In the genomic region with DNA sequence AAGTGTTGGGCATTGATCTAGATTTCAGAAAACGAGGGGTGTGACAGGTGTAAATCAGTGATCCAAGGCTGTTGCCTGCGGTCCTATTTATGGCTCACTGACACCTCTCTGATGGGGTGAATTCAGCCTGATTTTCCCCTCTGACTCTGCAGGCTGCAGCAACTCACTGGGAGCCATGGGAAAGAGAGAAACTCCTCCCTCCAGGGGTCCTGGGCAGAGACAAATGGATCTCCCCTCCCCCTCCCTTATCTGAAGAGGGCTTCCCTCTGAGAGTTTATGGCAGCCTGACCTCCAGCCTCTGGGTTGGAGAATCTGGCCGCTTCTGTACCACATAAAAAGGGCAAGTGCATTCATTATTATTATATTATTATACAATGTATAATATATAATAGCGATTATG, we compare ENCODE assay signal across 22 cellular contexts. TPM values are rescaled to one million over a fixed set of nuclear protein-coding genes. Genes with fewer than 3 reads are reported as not detected.
DNase-seq lines count a peak whose midpoint lies in the region; ATAC-seq, FAIRE-seq and TF ChIP-seq lines count a peak whose summit lies in the region.
"Had no signal": no experiment of that assay in that cellular context is flagged by ENCODE, and none has a peak within 500 bp of the region (broad histone marks: within the 10 kb centered on the region; RNA-seq: fewer than 3 reads in every experiment).

No MANE protein-coding gene starts in this region.

- TF ChIP-seq EP300 in neural cell (conservative IDR thresholded peaks at IDR 0.05; ENCODE audit: poor library complexity, severe bottlenecking) = no peak

- DNase-seq in ELF-1 (ENCODE audit: low read depth, low spot score) = peak; percentile 76
- no peak for DNase-seq in GM12892 (ENCODE audit: insufficient read length)
- no peak for DNase-seq in activated gamma-delta T cell treated with Interleukin-2 at 50 U/mL for 16 hours
- no peak for DNase-seq in ascending aorta (ENCODE audit: low spot score in 2 of 2)
- DNase-seq: NCI-H1092 treated with DMSO at 0.1 percent for 48 hours, NCI-H2029, NCI-H2171 treated with DMSO at 0.1 percent for 48 hours, NCI-H774, Right ventricle myocardium superior had no signal

- H4K20me1 ChIP-seq in neural cell (ENCODE audit: insufficient read depth) = no peaks in the 10 kb centered on the region

- TF ChIP-seq RAD21 in neural cell (conservative IDR thresholded peaks at IDR 0.05) = no peak

- peak overlapping the region; percentile 93 for H3K27ac ChIP-seq in HUES48 (ENCODE audit: low read depth, low read length)
- no peak overlapping the region for H3K27ac ChIP-seq in iPS-18a (ENCODE audit: low read length)
- peak overlapping the region; percentile 62 for H3K27ac ChIP-seq in neural cell (ENCODE audit: low read length)
- no peak overlapping the region for H3K27ac ChIP-seq in ascending aorta
- H3K27ac ChIP-seq: A549, C4-2B, HL-60, KMS-11 had no signal

- no peaks in the 10 kb centered on the region for H3K9me2 ChIP-seq in neural cell (ENCODE audit: insufficient read depth, low read length)

- H3K9ac ChIP-seq in HUES48 (ENCODE audit: low read depth, low read length) (no peak overlapping the region), iPS-18a (ENCODE audit: low read length) (peak overlapping the region; percentile 74), neural cell (ENCODE audit: low read length) (no peak overlapping the region)
- H3K9ac ChIP-seq: KMS-11 had no signal

- peaks cover 6% of the 10 kb centered on the region for H3K79me2 ChIP-seq in neural cell (replicated peaks; ENCODE audit: insufficient read depth, low read length)

- H3F3A ChIP-seq in neural cell (ENCODE audit: insufficient read depth, low read length, poor library complexity, severe bottlenecking) = peaks cover 13% of the 10 kb centered on the region

- H3K4me2 ChIP-seq in neural cell (ENCODE audit: low read length) = no peak overlapping the region
- H3K4me2 ChIP-seq: A549, KMS-11 had no signal

- no peak for FAIRE-seq in GM12892 (lab: Jason Lieb, UNC)
- FAIRE-seq: A549, GM19239 had no signal

- intact Hi-C loops in ascending aorta (cut with DNase I) = loop anchor here (10.0 kb wide), 3 partner anchors 332 to 952 kb away; a partner anchor contains a TSS

- H3K27me3 ChIP-seq in HUES48 (ENCODE audit: control insufficient read depth, insufficient read depth, low read length) = peaks cover 26% of the 10 kb centered on the region
- peaks cover 24% of the 10 kb centered on the region for H3K27me3 ChIP-seq in iPS-18a (ENCODE audit: control insufficient read depth, insufficient read depth, low read length)
- no peaks in the 10 kb centered on the region for H3K27me3 ChIP-seq in neural cell (ENCODE audit: insufficient read depth, low read depth, low read length)
- no peaks in the 10 kb centered on the region for H3K27me3 ChIP-seq in ascending aorta

- H3K36me3 ChIP-seq in HUES48 (ENCODE audit: control insufficient read depth, insufficient read depth, low read length) (no peaks in the 10 kb centered on the region), iPS-18a (ENCODE audit: control insufficient read depth, low read depth, low read length) (no peaks in the 10 kb centered on the region), neural cell (ENCODE audit: insufficient read depth, low read length) (no peaks in the 10 kb centered on the region), ascending aorta (no peaks in the 10 kb centered on the region)
- H3K36me3 ChIP-seq: Peyer's patch had no signal

- TF ChIP-seq CTCF in neural cell (IDR thresholded peaks at IDR 0.05; ENCODE audit: poor library complexity, severe bottlenecking) = no peak
- TF ChIP-seq CTCF in ascending aorta (IDR thresholded peaks at IDR 0.05) = no peak

- TF ChIP-seq POLR2A in GM12892 (IDR thresholded peaks at IDR 0.05; ENCODE audit: low read depth, low read length) = no peak

- no peak for ATAC-seq in GM18873 (IDR thresholded peaks at IDR 0.05; ENCODE audit: low FRiP score, unreplicated experiment)
- ATAC-seq: A549 had no signal

- H3K4me3 ChIP-seq in HUES48 (ENCODE audit: low read depth, low read length) (peak overlapping the region; percentile 30), iPS-18a (ENCODE audit: low read length) (peak overlapping the region; percentile 17), neural cell (ENCODE audit: low read length) (no peak overlapping the region), ascending aorta (no peak overlapping the region)
- H3K4me3 ChIP-seq: A549, Peyer's patch had no signal

- peaks cover 36% of the 10 kb centered on the region for H3K4me1 ChIP-seq in HUES48 (ENCODE audit: control insufficient read depth, insufficient read depth, low read length)
- H3K4me1 ChIP-seq in iPS-18a (ENCODE audit: control insufficient read depth, low read depth, low read length) = peaks cover 31% of the 10 kb centered on the region
- peaks cover 5 to 13% of the 10 kb centered on the region in 2 donors for H3K4me1 ChIP-seq in ascending aorta
- H3K4me1 ChIP-seq: A549 had no signal

- H3K9me3 ChIP-seq in HUES48 (ENCODE audit: control insufficient read depth, insufficient read depth, low read length) (no peaks in the 10 kb centered on the region), iPS-18a (ENCODE audit: control insufficient read depth, low read depth, low read length) (no peaks in the 10 kb centered on the region), neural cell (ENCODE audit: low read length) (no peaks in the 10 kb centered on the region), ascending aorta (no peaks in the 10 kb centered on the region)
- H3K9me3 ChIP-seq: A549, Caco-2, Peyer's patch had no signal

- no peak overlapping the region for H2AFZ ChIP-seq in neural cell (ENCODE audit: low read depth, low read length)

TF ChIP-seq in neural cell, 6 proteins besides CTCF, POLR2A, EP300 and RAD21:
- TF ChIP-seq EZH2 (IDR thresholded peaks at IDR 0.05; ENCODE audit: borderline replicate concordance, insufficient read depth, low read length, poor library complexity, severe bottlenecking) = no peak

RNA-seq across cellular contexts. Expression of a gene that starts 1.8 kb away (rescaled TPM):
- 0.99 and 1.2 TPM in 2 replicates for polyA plus RNA-seq in neural cell
- 4.7 and 7.8 TPM in 2 replicates for polyA minus RNA-seq in neural cell
- not detected for polyA plus RNA-seq in GM12892 (2012; ENCODE audit: missing spikeins)
- total RNA-seq in ascending aorta = 12.1 TPM
- total RNA-seq: Caco-2, MCF 10A, NCI-H460 had no signal
- polyA plus RNA-seq: A549 had no signal

RNA-seq across cellular contexts. Expression of a gene that starts 51.3 kb away (rescaled TPM):
- 70.0 and 86.6 TPM in 2 replicates for polyA plus RNA-seq in neural cell
- 23.1 and 30.6 TPM in 2 replicates for polyA minus RNA-seq in neural cell
- 24.7 TPM for polyA plus RNA-seq in GM12892 (2012; ENCODE audit: missing spikeins)
- total RNA-seq in ascending aorta = 0.64 TPM

Comparison
In these comparisons a context has a peak if more than half of its experiments do, and no peak if none do; other contexts are left out.
1. H3K27ac ChIP-seq: peak in HUES48 (single experiment) and neural cell (single experiment); none in iPS-18a (single experiment) and ascending aorta (0 of 2).
2. H3K4me3 ChIP-seq: peak in HUES48 (single experiment) and iPS-18a (single experiment); none in neural cell (single experiment) and ascending aorta (0 of 2).